In the genomic region with DNA sequence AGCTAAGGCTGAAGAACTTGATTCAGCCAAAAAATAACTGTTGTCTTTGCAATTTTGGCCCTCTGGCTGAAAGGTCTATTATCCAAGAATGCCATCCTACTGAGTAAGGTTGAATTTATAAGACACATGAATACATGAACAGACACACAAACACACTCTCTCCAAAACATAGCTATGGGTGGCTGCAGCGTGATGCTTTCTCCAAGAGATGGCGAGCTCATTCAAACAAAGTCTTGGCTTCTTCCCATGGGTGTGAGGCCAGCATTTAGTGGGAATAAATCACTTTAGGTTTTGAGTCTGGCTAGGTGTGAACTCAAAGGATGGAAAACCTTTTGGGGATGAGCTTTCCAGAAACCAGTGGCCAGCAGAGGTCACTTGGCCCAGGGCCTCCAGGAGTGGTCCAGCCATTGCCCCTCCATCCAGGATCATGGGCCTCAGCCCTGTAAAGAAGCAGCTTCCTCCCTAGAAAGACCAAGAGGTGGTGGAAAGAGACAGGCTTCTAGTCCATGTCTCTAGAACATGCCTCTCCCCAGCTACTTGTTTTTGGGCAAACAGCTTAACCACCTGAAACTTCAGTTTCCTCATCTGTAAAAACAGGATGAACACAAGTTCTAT, we compare ENCODE assay signal across 7 cellular contexts. TPM values are rescaled to one million over a fixed set of nuclear protein-coding genes. Genes with fewer than 3 reads are reported as not detected.
DNase-seq lines count a peak whose midpoint lies in the region; ATAC-seq and TF ChIP-seq lines count a peak whose summit lies in the region.

No MANE protein-coding gene starts in this region.

- DNase-seq in GM06990 (ENCODE audit: extremely low read depth, insufficient read length) (no peak), NCI-H2196 treated with DMSO at 0.1 percent for 48 hours (lab: John Stamatoyannopoulos, UW; ENCODE audit: unreplicated experiment) (peak; percentile 36), cardiac fibroblast (ENCODE audit: low read depth in 2 of 2) (peak; percentile 70 to 77), activated gamma-delta T cell (lab: John Stamatoyannopoulos, UW) (no peak)

- H3F3A ChIP-seq in neural cell (ENCODE audit: insufficient read depth, low read length, poor library complexity, severe bottlenecking): no peaks in the 10 kb centered on the region

- no peak overlapping the region for H2AFZ ChIP-seq in neural cell (ENCODE audit: low read depth, low read length)

- ATAC-seq in GM21528 (IDR thresholded peaks at IDR 0.05; ENCODE audit: low FRiP score, unreplicated experiment): no peak
- ATAC-seq in activated CD4-positive, CD25-positive, alpha-beta regulatory T cell treated with anti-CD3 and anti-CD28 coated beads, Interleukin-2, amount 50 U/mL, for 24 hours: no peak

- no peaks in the 10 kb centered on the region for H3K79me2 ChIP-seq in neural cell (replicated peaks; ENCODE audit: insufficient read depth, low read length)

- H3K9ac ChIP-seq in neural cell (ENCODE audit: low read length): no peak overlapping the region

- H4K20me1 ChIP-seq in neural cell (ENCODE audit: insufficient read depth): no peaks in the 10 kb centered on the region

- no peak overlapping the region for H3K4me3 ChIP-seq in GM06990 (replicated peaks; ENCODE audit: low read depth, low read length)
- no peak overlapping the region for H3K4me3 ChIP-seq in cardiac fibroblast (replicated peaks in 1 of 2; ENCODE audit: low read depth in 2 of 2, low read length in 2 of 2)
- H3K4me3 ChIP-seq in neural cell (ENCODE audit: low read length): no peak overlapping the region

- TF ChIP-seq RAD21 in neural cell (conservative IDR thresholded peaks at IDR 0.05): peak; percentile 30

- H3K4me2 ChIP-seq in neural cell (ENCODE audit: low read length): no peak overlapping the region

- no peaks in the 10 kb centered on the region for H3K9me2 ChIP-seq in neural cell (ENCODE audit: insufficient read depth, low read length)

- H3K27me3 ChIP-seq in GM06990 (replicated peaks; ENCODE audit: control insufficient read depth, insufficient read depth, low read length) (no peaks in the 10 kb centered on the region; the same call in 1 of the 2 replicates), neural cell (ENCODE audit: insufficient read depth, low read depth, low read length) (peaks cover 52% of the 10 kb centered on the region)

- TF ChIP-seq CTCF in GM06990 (IDR thresholded peaks at IDR 0.05; ENCODE audit: insufficient read depth, low read length, poor library complexity, severe bottlenecking) (peak; percentile 8), cardiac fibroblast (IDR thresholded peaks at IDR 0.05; ENCODE audit: low read depth, low read length) (peak; percentile 74), neural cell (IDR thresholded peaks at IDR 0.05; ENCODE audit: poor library complexity, severe bottlenecking) (peak; percentile 34)

- H3K36me3 ChIP-seq in GM06990 (ENCODE audit: control insufficient read depth, insufficient read depth, low read length): no peaks in the 10 kb centered on the region
- no peaks in the 10 kb centered on the region for H3K36me3 ChIP-seq in neural cell (ENCODE audit: insufficient read depth, low read length)

- TF ChIP-seq EP300 in neural cell (conservative IDR thresholded peaks at IDR 0.05; ENCODE audit: poor library complexity, severe bottlenecking): no peak

- H3K9me3 ChIP-seq in neural cell (ENCODE audit: low read length): no peaks in the 10 kb centered on the region

- no peak overlapping the region for H3K27ac ChIP-seq in neural cell (ENCODE audit: low read length)

TF ChIP-seq in neural cell, 6 proteins besides CTCF, POLR2A, EP300 and RAD21:
- TF ChIP-seq EZH2 (IDR thresholded peaks at IDR 0.05; ENCODE audit: borderline replicate concordance, insufficient read depth, low read length, poor library complexity, severe bottlenecking): no peak
- TF ChIP-seq, protein P1, sequence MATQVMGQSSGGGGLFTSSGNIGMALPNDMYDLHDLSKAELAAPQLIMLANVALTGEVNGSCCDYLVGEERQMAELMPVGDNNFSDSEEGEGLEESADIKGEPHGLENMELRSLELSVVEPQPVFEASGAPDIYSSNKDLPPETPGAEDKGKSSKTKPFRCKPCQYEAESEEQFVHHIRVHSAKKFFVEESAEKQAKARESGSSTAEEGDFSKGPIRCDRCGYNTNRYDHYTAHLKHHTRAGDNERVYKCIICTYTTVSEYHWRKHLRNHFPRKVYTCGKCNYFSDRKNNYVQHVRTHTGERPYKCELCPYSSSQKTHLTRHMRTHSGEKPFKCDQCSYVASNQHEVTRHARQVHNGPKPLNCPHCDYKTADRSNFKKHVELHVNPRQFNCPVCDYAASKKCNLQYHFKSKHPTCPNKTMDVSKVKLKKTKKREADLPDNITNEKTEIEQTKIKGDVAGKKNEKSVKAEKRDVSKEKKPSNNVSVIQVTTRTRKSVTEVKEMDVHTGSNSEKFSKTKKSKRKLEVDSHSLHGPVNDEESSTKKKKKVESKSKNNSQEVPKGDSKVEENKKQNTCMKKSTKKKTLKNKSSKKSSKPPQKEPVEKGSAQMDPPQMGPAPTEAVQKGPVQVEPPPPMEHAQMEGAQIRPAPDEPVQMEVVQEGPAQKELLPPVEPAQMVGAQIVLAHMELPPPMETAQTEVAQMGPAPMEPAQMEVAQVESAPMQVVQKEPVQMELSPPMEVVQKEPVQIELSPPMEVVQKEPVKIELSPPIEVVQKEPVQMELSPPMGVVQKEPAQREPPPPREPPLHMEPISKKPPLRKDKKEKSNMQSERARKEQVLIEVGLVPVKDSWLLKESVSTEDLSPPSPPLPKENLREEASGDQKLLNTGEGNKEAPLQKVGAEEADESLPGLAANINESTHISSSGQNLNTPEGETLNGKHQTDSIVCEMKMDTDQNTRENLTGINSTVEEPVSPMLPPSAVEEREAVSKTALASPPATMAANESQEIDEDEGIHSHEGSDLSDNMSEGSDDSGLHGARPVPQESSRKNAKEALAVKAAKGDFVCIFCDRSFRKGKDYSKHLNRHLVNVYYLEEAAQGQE (IDR thresholded peaks at IDR 0.05; ENCODE audit: borderline replicate concordance): no peak
- TF ChIP-seq POLR2AphosphoS5 (IDR thresholded peaks at IDR 0.05): no peak
- TF ChIP-seq MXI1 (conservative IDR thresholded peaks at IDR 0.05; ENCODE audit: poor library complexity, severe bottlenecking): no peak
- TF ChIP-seq TAF1 (IDR thresholded peaks at IDR 0.05; ENCODE audit: low read depth): no peak
- no peak for TF ChIP-seq SMC3 (conservative IDR thresholded peaks at IDR 0.05; ENCODE audit: poor library complexity)

RNA-seq across cellular contexts. Expression of a gene that starts 11.0 kb away (rescaled TPM):
- not detected in 2 replicates for polyA plus RNA-seq in neural cell
- not detected in 2 replicates for polyA minus RNA-seq in neural cell

Comparison
In these comparisons a context has a peak if more than half of its experiments do, and no peak if none do; other contexts are left out.
1. DNase-seq: peak in NCI-H2196 treated with DMSO at 0.1 percent for 48 hours (single experiment) and cardiac fibroblast (2 of 2); none in GM06990 (single experiment) and activated gamma-delta T cell (single experiment).
2. CTCF ChIP-seq: peak in every context shown above with its lines; median percentile 74 in cardiac fibroblast; 34 in neural cell; 8 in GM06990.